ENCODE assay signal across 1 cellular context in genomic region chr2:220847587-220847986, GRCh38.
TF ChIP-seq lines count a peak whose summit lies in the region.

No MANE protein-coding gene starts in this region.

TF ChIP-seq in GM12878, 131 proteins besides CTCF, POLR2A, EP300 and RAD21 (continued from another document):
- TF ChIP-seq KAT2A (conservative IDR thresholded peaks at IDR 0.05; ENCODE audit: control insufficient read depth, low read depth, low read length) (no peak), ZBED1 (IDR thresholded peaks at IDR 0.05; ENCODE audit: borderline replicate concordance) (no peak), KDM1A (IDR thresholded peaks at IDR 0.05; ENCODE audit: borderline replicate concordance) (no peak)
